8 cellular contexts compared by ENCODE assay signal in the genomic region with DNA sequence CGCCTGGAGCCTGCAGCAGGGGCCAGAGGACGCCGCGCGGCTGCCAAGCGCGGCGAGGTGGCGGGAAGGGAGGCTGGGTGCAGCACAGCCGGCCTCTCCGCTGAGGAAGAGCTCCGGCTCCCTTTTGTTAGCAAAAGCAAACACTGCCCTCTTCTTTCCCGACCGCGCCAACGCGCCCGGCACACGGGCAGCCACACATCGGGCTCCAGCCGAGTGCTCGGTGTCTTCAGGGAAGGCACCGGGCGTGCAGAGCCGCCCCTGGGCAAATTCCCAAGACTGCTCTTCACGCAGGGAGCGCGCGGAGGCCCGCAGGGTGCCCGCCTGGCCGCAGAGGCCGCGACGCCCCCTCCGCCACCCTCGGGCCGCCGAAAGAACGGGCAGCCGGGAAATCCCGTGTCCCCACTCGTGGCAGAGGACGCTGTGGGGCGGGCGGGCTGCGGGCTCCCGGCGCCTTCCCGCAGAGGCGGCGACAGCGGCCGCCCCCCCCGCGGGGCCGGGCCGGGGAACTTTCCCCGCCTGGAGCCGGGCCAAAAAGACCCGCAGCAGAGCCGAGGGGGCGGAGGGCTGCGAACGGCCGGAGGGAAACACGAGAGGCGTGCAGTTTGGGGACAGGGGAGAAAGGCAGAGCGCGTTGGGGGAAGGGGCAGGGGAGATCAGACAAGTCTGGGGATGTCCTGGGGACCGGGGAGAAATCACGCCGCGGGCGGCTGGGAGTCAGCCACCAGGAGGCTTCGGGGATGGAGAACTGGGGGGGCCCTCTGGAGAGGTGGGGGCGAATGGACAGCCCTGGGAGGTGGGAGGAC. TPM values are rescaled to one million over a fixed set of nuclear protein-coding genes. Genes with fewer than 3 reads are reported as not detected.
DNase-seq lines count a peak whose midpoint lies in the region; ATAC-seq and TF ChIP-seq lines count a peak whose summit lies in the region.

No MANE protein-coding gene starts in this region.

- no TSS peak for BruUV-seq in A673 (replicated peaks; lab: Mats Ljungman, UMichigan)

- peak; percentile 28 for ATAC-seq in GM19023 (IDR thresholded peaks at IDR 0.05; ENCODE audit: unreplicated experiment)
- peak; percentile 47 to 69 for ATAC-seq in upper lobe of left lung (ENCODE audit: low FRiP score in 2 of 2)
- no peak for ATAC-seq in GM21360 (IDR thresholded peaks at IDR 0.05; ENCODE audit: unreplicated experiment)

- no peak for TF ChIP-seq EP300 in upper lobe of left lung (IDR thresholded peaks at IDR 0.05)

- peak; percentile 49 for TF ChIP-seq CTCF in A673 (conservative IDR thresholded peaks at IDR 0.05; ENCODE audit: low read depth, low read length)
- peak in 5 of 6 experiments; percentile 31 to 68 (median 33) for TF ChIP-seq CTCF in upper lobe of left lung (IDR thresholded peaks at IDR 0.05)

- TF ChIP-seq POLR2A in upper lobe of left lung (IDR thresholded peaks at IDR 0.05) = peak in 1 of 4 donors; percentile 20

- H3K4me1 ChIP-seq in A673 (ENCODE audit: insufficient read depth, low read length, poor library complexity, severe bottlenecking) = peaks cover 18% of the 10 kb centered on the region
- H3K4me1 ChIP-seq in upper lobe of left lung = peaks cover 11 to 36% (median 27%) of the 10 kb centered on the region in 4 donors

- CTCF ChIA-PET in A673 (lab: Charles Lee) = interaction anchor here (0.6 to 1.4 kb wide), 4 partner anchors 18 to 761 kb away, joined by 3 to 10 read pairs (median 3); no protein-coding TSS in a partner anchor

- H3K4me3 ChIP-seq in A673 (ENCODE audit: low read depth, low read length, poor library complexity, severe bottlenecking) = peak overlapping the region; percentile 54
- H3K4me3 ChIP-seq in upper lobe of left lung = peak overlapping the region; percentile 56 to 83 (median 78)

- POLR2A ChIA-PET in A673 (lab: Charles Lee; ENCODE audit: low non-redundant PET) = no interaction called here

- H3K36me3 ChIP-seq in A673 (ENCODE audit: insufficient read depth, low read length, poor library complexity, severe bottlenecking) (no peaks in the 10 kb centered on the region), upper lobe of left lung (no peaks in the 10 kb centered on the region)

- no peak overlapping the region for H3K27ac ChIP-seq in A673 (ENCODE audit: low read depth, low read length, poor library complexity, severe bottlenecking)
- peak overlapping the region; percentile 73 to 82 (median 78) for H3K27ac ChIP-seq in upper lobe of left lung

- no peaks in the 10 kb centered on the region for H3K9me3 ChIP-seq in A673 (ENCODE audit: low read depth, low read length, poor library complexity, severe bottlenecking)
- no peaks in the 10 kb centered on the region for H3K9me3 ChIP-seq in upper lobe of left lung

- DNase-seq in A673 (ENCODE audit: low spot score) (peak; percentile 80), NCI-H2196 treated with DMSO at 0.1 percent for 48 hours (lab: John Stamatoyannopoulos, UW; ENCODE audit: unreplicated experiment) (peak; percentile 46), fibroblast of peridontal ligament (ENCODE audit: extremely low read depth) (peak; percentile 5), myocyte (ENCODE audit: low read depth) (peak; percentile 43), upper lobe of left lung (peak; percentile 76 to 92)
- DNase-seq in activated CD8-positive, alpha-beta memory T cell treated with anti-CD3 and anti-CD28 coated beads, Interleukin-2, amount 50 U/mL, for 4 hours = peak; percentile 15

- H3K27me3 ChIP-seq in A673 (replicated peaks; ENCODE audit: insufficient read depth, low read depth, low read length, poor library complexity) (peaks cover 74% of the 10 kb centered on the region), upper lobe of left lung (no peaks in the 10 kb centered on the region)

- 0 to 2% methylated on average over 10 to 37 of the region's 77 CpGs for whole genome bisulfite sequencing in upper lobe of left lung, 2 donors

- intact Hi-C loops in A673 (cut with micrococcal nuclease; ENCODE audit: unreplicated experiment) = no loop called here

RNA-seq across cellular contexts. Expression of gene CADM1, which starts 0.9 kb away (rescaled TPM):
- total RNA-seq in A673 (2021) = 10.4 and 12.9 TPM in 2 replicates
- 2.9 and 3.3 TPM in 2 replicates for total RNA-seq in myocyte
- polyA plus RNA-seq in myocyte (2012) = 2.2 TPM
- total RNA-seq in upper lobe of left lung = 100 to 1,000 TPM in 4 of 6 donors, 10 to 100 TPM in 2; 69.9 to 212 (median 125) TPM

Comparison
In these comparisons a context has a peak if more than half of its experiments do, and no peak if none do; other contexts are left out.
1. DNase-seq: peak in every context shown above with its lines; median percentile 84 in upper lobe of left lung; 80 in A673; 46 in NCI-H2196 treated with DMSO at 0.1 percent for 48 hours; 43 in myocyte; 15 in activated CD8-positive, alpha-beta memory T cell treated with anti-CD3 and anti-CD28 coated beads, Interleukin-2, amount 50 U/mL, for 4 hours; 5 in fibroblast of peridontal ligament.